ENCODE assay signal across 7 cellular contexts in genomic region chr20:53762423-53762798, GRCh38.
DNase-seq lines count a peak whose midpoint lies in the region; ATAC-seq and TF ChIP-seq lines count a peak whose summit lies in the region.
"Not testable (repeated sequence)": the region's sequence is repeated elsewhere in the genome, so short reads cannot be mapped to it uniquely, and the experiment has no call there.

No MANE protein-coding gene starts in this region.

- not testable (repeated sequence) for TF ChIP-seq CTCF in Caco-2 (IDR thresholded peaks at IDR 0.05; ENCODE audit: insufficient read depth in 1 of 2, low read depth in 1 of 2, low read length in 1 of 2, severe bottlenecking in 1 of 2, unreplicated experiment in 1 of 2); OCI-LY1 (IDR thresholded peaks at IDR 0.05; ENCODE audit: low read length); hepatocyte (IDR thresholded peaks at IDR 0.05; ENCODE audit: poor library complexity); nephron progenitor cell (IDR thresholded peaks at IDR 0.05); progenitor cell of endocrine pancreas (IDR thresholded peaks at IDR 0.05; ENCODE audit: unreplicated experiment)

- not testable (repeated sequence) for H3K9me2 ChIP-seq in OCI-LY1 (ENCODE audit: low read depth, low read length); hepatocyte (replicated peaks; ENCODE audit: insufficient read depth)

- POLR2A ChIA-PET in Caco-2 (lab: Charles Lee): not testable (repeated sequence)

- H3K4me1 Mint-ChIP-seq in Caco-2 (ENCODE audit: low read depth, unreplicated experiment) (peaks cover 52% of the 10 kb centered on the region), nephron progenitor cell (peaks cover 28% of the 10 kb centered on the region), progenitor cell of endocrine pancreas (ENCODE audit: low read depth) (peaks cover 16% of the 10 kb centered on the region)
- not testable (repeated sequence) for H3K4me1 Mint-ChIP-seq in T-helper 17 cell; activated naive CD4-positive, alpha-beta T cell treated with anti-CD3 and anti-CD28 coated beads, Interleukin-2, amount 50 U/mL, for 24 hours

- H3K4me3 Mint-ChIP-seq in Caco-2 (ENCODE audit: unreplicated experiment); T-helper 17 cell; activated naive CD4-positive, alpha-beta T cell treated with anti-CD3 and anti-CD28 coated beads, Interleukin-2, amount 50 U/mL, for 24 hours; nephron progenitor cell; progenitor cell of endocrine pancreas (ENCODE audit: low read depth): not testable (repeated sequence)

- not testable (repeated sequence) for H2AFZ ChIP-seq in OCI-LY1 (ENCODE audit: low read length); hepatocyte

- not testable (repeated sequence) for H3K9me3 Mint-ChIP-seq in Caco-2 (ENCODE audit: unreplicated experiment); activated naive CD4-positive, alpha-beta T cell treated with anti-CD3 and anti-CD28 coated beads, Interleukin-2, amount 50 U/mL, for 24 hours; nephron progenitor cell; progenitor cell of endocrine pancreas (ENCODE audit: low read depth)

- not testable (repeated sequence) for H3K27me3 Mint-ChIP-seq in Caco-2 (ENCODE audit: insufficient read depth, unreplicated experiment); T-helper 17 cell; activated naive CD4-positive, alpha-beta T cell treated with anti-CD3 and anti-CD28 coated beads, Interleukin-2, amount 50 U/mL, for 24 hours; nephron progenitor cell (ENCODE audit: low read depth, poor library complexity); progenitor cell of endocrine pancreas

- WGBS in hepatocyte (ENCODE audit: low lambda C conversion rate, missing lambda C conversion rate): 97% methylated on average over 11 of the region's 11 CpGs

- peaks cover 47% of the 10 kb centered on the region for H3K4me1 ChIP-seq in Caco-2
- peaks cover 44% of the 10 kb centered on the region for H3K4me1 ChIP-seq in OCI-LY1 (ENCODE audit: insufficient read depth, low read length, severe bottlenecking)
- peaks cover 19% of the 10 kb centered on the region for H3K4me1 ChIP-seq in hepatocyte (ENCODE audit: insufficient read depth)

- CTCF ChIA-PET in Caco-2 (lab: Charles Lee): not testable (repeated sequence)

- H3K4me2 ChIP-seq in OCI-LY1 (ENCODE audit: low read length); hepatocyte: not testable (repeated sequence)

- H3K36me3 ChIP-seq in Caco-2 (ENCODE audit: control insufficient read depth, insufficient read depth, low read length); OCI-LY1 (ENCODE audit: insufficient read depth, low read length); hepatocyte (replicated peaks; ENCODE audit: insufficient read depth, low read depth): not testable (repeated sequence)

- intact Hi-C loops in Caco-2 (cut with micrococcal nuclease; ENCODE audit: unreplicated experiment): loop anchor here (2.0 to 10.0 kb wide), 2 partner anchors 54 to 248 kb away; no protein-coding TSS in a partner anchor

- H3K9ac ChIP-seq in OCI-LY1 (ENCODE audit: low read length): not testable (repeated sequence)

- H3K27me3 ChIP-seq in Caco-2 (replicated peaks; ENCODE audit: control insufficient read depth, insufficient read depth, low read length); OCI-LY1 (ENCODE audit: insufficient read depth, low read length); hepatocyte: not testable (repeated sequence)

- H3K27ac Mint-ChIP-seq in Caco-2 (ENCODE audit: unreplicated experiment) (peak overlapping the region; percentile 99), T-helper 17 cell (peak overlapping the region; percentile 37), nephron progenitor cell (peak overlapping the region; percentile 61), progenitor cell of endocrine pancreas (peak overlapping the region; percentile 78)
- peak overlapping the region; percentile 4 for H3K27ac Mint-ChIP-seq in activated naive CD4-positive, alpha-beta T cell treated with anti-CD3 and anti-CD28 coated beads, Interleukin-2, amount 50 U/mL, for 24 hours

- H3K79me2 ChIP-seq in OCI-LY1 (ENCODE audit: insufficient read depth, low read length); hepatocyte: not testable (repeated sequence)

- H3K27ac ChIP-seq in OCI-LY1 (ENCODE audit: low read depth, low read length, poor library complexity, severe bottlenecking): peak overlapping the region; percentile 52
- H3K27ac ChIP-seq in hepatocyte: peak overlapping the region; percentile 94

- H3K9me3 ChIP-seq in Caco-2; OCI-LY1 (ENCODE audit: low read length); T-helper 17 cell (ENCODE audit: control insufficient read depth, low read length, poor library complexity, severe bottlenecking); hepatocyte (ENCODE audit: low read depth): not testable (repeated sequence)

- H3F3A ChIP-seq in OCI-LY1 (ENCODE audit: insufficient read depth, low read length): not testable (repeated sequence)

- not testable (repeated sequence) for ATAC-seq in T-helper 17 cell

- not testable (repeated sequence) for H4K20me1 ChIP-seq in OCI-LY1 (ENCODE audit: insufficient read depth, low read length); hepatocyte (ENCODE audit: insufficient read depth, poor library complexity, severe bottlenecking)

- peaks cover 17% of the 10 kb centered on the region for H3K36me3 Mint-ChIP-seq in Caco-2 (ENCODE audit: insufficient read depth, unreplicated experiment)
- H3K36me3 Mint-ChIP-seq in T-helper 17 cell (ENCODE audit: low read depth); activated naive CD4-positive, alpha-beta T cell treated with anti-CD3 and anti-CD28 coated beads, Interleukin-2, amount 50 U/mL, for 24 hours; nephron progenitor cell (ENCODE audit: low read depth); progenitor cell of endocrine pancreas (ENCODE audit: insufficient read depth): not testable (repeated sequence)

- not testable (repeated sequence) for DNase-seq in Caco-2; T-helper 17 cell; hepatocyte (ENCODE audit: low spot score); nephron progenitor cell; progenitor cell of endocrine pancreas (ENCODE audit: low spot score, unreplicated experiment)

- not testable (repeated sequence) for BruUV-seq in Caco-2 (replicated peaks; lab: Mats Ljungman, UMichigan)

- not testable (repeated sequence) for H3K4me3 ChIP-seq in Caco-2 (ENCODE audit: low read depth, low read length); OCI-LY1 (ENCODE audit: low read depth, low read length, poor library complexity, severe bottlenecking); hepatocyte

Comparison
In these comparisons a context has a peak if more than half of its experiments do, and no peak if none do; other contexts are left out.
1. H3K27ac Mint-ChIP-seq: peak in every context shown above with its lines; median percentile 99 in Caco-2; 78 in progenitor cell of endocrine pancreas; 61 in nephron progenitor cell; 37 in T-helper 17 cell; 4 in activated naive CD4-positive, alpha-beta T cell treated with anti-CD3 and anti-CD28 coated beads, Interleukin-2, amount 50 U/mL, for 24 hours.